Comparison of ENCODE assay signal across 1 cellular context in genomic region chr19:7512400-7512851, GRCh38.
TF ChIP-seq lines count a peak whose summit lies in the region.

No MANE protein-coding gene starts in this region.

TF ChIP-seq in GM23338, 12 proteins besides CTCF, POLR2A, EP300 and RAD21 (continued from another document):
- TF ChIP-seq, protein P1, sequence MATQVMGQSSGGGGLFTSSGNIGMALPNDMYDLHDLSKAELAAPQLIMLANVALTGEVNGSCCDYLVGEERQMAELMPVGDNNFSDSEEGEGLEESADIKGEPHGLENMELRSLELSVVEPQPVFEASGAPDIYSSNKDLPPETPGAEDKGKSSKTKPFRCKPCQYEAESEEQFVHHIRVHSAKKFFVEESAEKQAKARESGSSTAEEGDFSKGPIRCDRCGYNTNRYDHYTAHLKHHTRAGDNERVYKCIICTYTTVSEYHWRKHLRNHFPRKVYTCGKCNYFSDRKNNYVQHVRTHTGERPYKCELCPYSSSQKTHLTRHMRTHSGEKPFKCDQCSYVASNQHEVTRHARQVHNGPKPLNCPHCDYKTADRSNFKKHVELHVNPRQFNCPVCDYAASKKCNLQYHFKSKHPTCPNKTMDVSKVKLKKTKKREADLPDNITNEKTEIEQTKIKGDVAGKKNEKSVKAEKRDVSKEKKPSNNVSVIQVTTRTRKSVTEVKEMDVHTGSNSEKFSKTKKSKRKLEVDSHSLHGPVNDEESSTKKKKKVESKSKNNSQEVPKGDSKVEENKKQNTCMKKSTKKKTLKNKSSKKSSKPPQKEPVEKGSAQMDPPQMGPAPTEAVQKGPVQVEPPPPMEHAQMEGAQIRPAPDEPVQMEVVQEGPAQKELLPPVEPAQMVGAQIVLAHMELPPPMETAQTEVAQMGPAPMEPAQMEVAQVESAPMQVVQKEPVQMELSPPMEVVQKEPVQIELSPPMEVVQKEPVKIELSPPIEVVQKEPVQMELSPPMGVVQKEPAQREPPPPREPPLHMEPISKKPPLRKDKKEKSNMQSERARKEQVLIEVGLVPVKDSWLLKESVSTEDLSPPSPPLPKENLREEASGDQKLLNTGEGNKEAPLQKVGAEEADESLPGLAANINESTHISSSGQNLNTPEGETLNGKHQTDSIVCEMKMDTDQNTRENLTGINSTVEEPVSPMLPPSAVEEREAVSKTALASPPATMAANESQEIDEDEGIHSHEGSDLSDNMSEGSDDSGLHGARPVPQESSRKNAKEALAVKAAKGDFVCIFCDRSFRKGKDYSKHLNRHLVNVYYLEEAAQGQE (IDR thresholded peaks at IDR 0.05; ENCODE audit: unreplicated experiment), result no peak
- TF ChIP-seq STAT1 (IDR thresholded peaks at IDR 0.05; ENCODE audit: unreplicated experiment), result no peak
- TF ChIP-seq ZNF462 (CRISPR knock-in tag; IDR thresholded peaks at IDR 0.05), result no peak
- no peak for TF ChIP-seq ZNF331 (CRISPR knock-in tag; IDR thresholded peaks at IDR 0.05; ENCODE audit: low read depth)
- no peak for TF ChIP-seq EZH2phosphoT487 (IDR thresholded peaks at IDR 0.05; ENCODE audit: unreplicated experiment)
- no peak for TF ChIP-seq POLR2AphosphoS5 (IDR thresholded peaks at IDR 0.05; ENCODE audit: low read depth)
- no peak for TF ChIP-seq JUNB (IDR thresholded peaks at IDR 0.05; ENCODE audit: unreplicated experiment)
- no peak for TF ChIP-seq EZH2 (IDR thresholded peaks at IDR 0.05; ENCODE audit: low read depth, unreplicated experiment)
- no peak for TF ChIP-seq ETS1 (IDR thresholded peaks at IDR 0.05)
- no peak for TF ChIP-seq ZNF114 (CRISPR knock-in tag; IDR thresholded peaks at IDR 0.05)
